ENCODE assay signal across 20 cellular contexts in genomic region chr11:17736921-17737817, GRCh38. TPM values are rescaled to one million over a fixed set of nuclear protein-coding genes. Genes with fewer than 3 reads are reported as not detected.
A peak's percentile ranks its signal among the peaks of the same experiment; 100 is the strongest.
DNase-seq lines count a peak whose midpoint lies in the region; ATAC-seq and TF ChIP-seq lines count a peak whose summit lies in the region.
"Had no signal": no experiment of that assay in that cellular context is flagged by ENCODE, and none has a peak within 500 bp of the region (broad histone marks: within the 10 kb centered on the region; RNA-seq: fewer than 3 reads in every experiment).

No MANE protein-coding gene starts in this region.

- no peaks in the 10 kb centered on the region; the same call in 2 of the 3 replicates for H3K36me3 Mint-ChIP-seq in GM23338 (ENCODE audit: low read depth)
- H3K36me3 Mint-ChIP-seq in activated T-helper 1 cell treated with anti-CD3 and anti-CD28 coated beads, Interleukin-12 subunit alpha, Interleukin-12 subunit beta, Interleukin-2, Interleukin-4 antibody, amounts not matched to agents 30 ng/mL and 10 ng/mL and 1 ng/mL, durations not matched to agents 14 hours and 24 hours and 36 hours (ENCODE audit: low read depth) = no peaks in the 10 kb centered on the region
- H3K36me3 Mint-ChIP-seq: WTC11 had no signal

- peaks cover 15% of the 10 kb centered on the region for H3K4me1 Mint-ChIP-seq in GM23338
- no peaks in the 10 kb centered on the region for H3K4me1 Mint-ChIP-seq in activated T-helper 1 cell treated with anti-CD3 and anti-CD28 coated beads, Interleukin-12 subunit alpha, Interleukin-12 subunit beta, Interleukin-2, Interleukin-4 antibody, amounts not matched to agents 30 ng/mL and 10 ng/mL and 1 ng/mL, durations not matched to agents 14 hours and 24 hours and 36 hours (ENCODE audit: low read depth)

- ATAC-seq in GM23338 (no peak), RWPE2 (ENCODE audit: low read depth) (no peak)
- ATAC-seq: activated naive CD8-positive, alpha-beta T cell treated with anti-CD3 and anti-CD28 coated beads, Interleukin-2, amount 50 U/mL, for 24 hours; activated T-cell treated with anti-CD3 and anti-CD28 coated beads, Interleukin-2, amount 50 U/mL, for 72 hours; left lobe of liver; WTC11 had no signal

- H3K27ac ChIP-seq in GM23338 (ENCODE audit: low read depth) (no peak overlapping the region), RWPE2 (ENCODE audit: poor library complexity, severe bottlenecking) (no peak overlapping the region), dorsolateral prefrontal cortex (peak overlapping the region in 50 of 59 donors; percentile 2 to 96 (median 80)), osteoblast (ENCODE audit: low read depth, low read length) (no peak overlapping the region)
- H3K27ac ChIP-seq: esophagus squamous epithelium, RWPE1, tibial nerve had no signal

- H3K4me2 ChIP-seq in GM23338 = no peak overlapping the region
- no peak overlapping the region for H3K4me2 ChIP-seq in osteoblast (ENCODE audit: insufficient read depth, low read length)

- H3K27me3 ChIP-seq in GM23338 (ENCODE audit: insufficient read depth) = peaks cover 73% of the 10 kb centered on the region
- peaks cover 50% of the 10 kb centered on the region for H3K27me3 ChIP-seq in RWPE2 (ENCODE audit: insufficient read depth, poor library complexity, severe bottlenecking)
- peaks cover 0 to 49% (median 19%) of the 10 kb centered on the region in 45 donors for H3K27me3 ChIP-seq in dorsolateral prefrontal cortex
- H3K27me3 ChIP-seq in osteoblast (ENCODE audit: insufficient read depth, low read length) = peaks cover 74% of the 10 kb centered on the region

- DNase-seq in GM23338 (ENCODE audit: low spot score) (no peak), RWPE2 (ENCODE audit: low spot score) (peak; percentile 27), dorsolateral prefrontal cortex (peak in 3 of 10 donors; percentile 20 to 34 (median 24)), osteoblast (ENCODE audit: insufficient read length, low spot score, missing footprints) (peak; percentile 76), NCI-H1105 treated with DMSO at 0.1 percent for 48 hours (lab: John Stamatoyannopoulos, UW) (no peak), NCI-H2029 (lab: John Stamatoyannopoulos, UW) (no peak)
- no peak for DNase-seq in activated T-helper 1 cell treated with anti-CD3 and anti-CD28 coated beads, Interleukin-12 subunit alpha, Interleukin-12 subunit beta, Interleukin-2, Interleukin-4 antibody, amounts not matched to agents 30 ng/mL and 10 ng/mL and 1 ng/mL, durations not matched to agents 14 hours and 24 hours and 36 hours (ENCODE audit: low spot score)
- DNase-seq: activated naive CD8-positive, alpha-beta T cell treated with anti-CD3 and anti-CD28 coated beads, Interleukin-2, amount 50 U/mL, for 24 hours; activated T-cell treated with anti-CD3 and anti-CD28 coated beads, Interleukin-2, amount 50 U/mL, for 72 hours; DMS79 treated with DMSO at 0.1 percent for 48 hours; effector CD8-positive, alpha-beta T cell; esophagus squamous epithelium; HFFc6; NCI-H187 treated with DMSO at 0.1 percent for 48 hours; stimulated activated naive CD4-positive, alpha-beta T cell treated with Interleukin-2 at 50 U/mL for 16 hours had no signal

- H3K9me3 ChIP-seq in RWPE2 (ENCODE audit: severe bottlenecking) (no peaks in the 10 kb centered on the region), osteoblast (ENCODE audit: low read depth, low read length) (no peaks in the 10 kb centered on the region)
- H3K9me3 ChIP-seq: esophagus squamous epithelium, tibial nerve had no signal

- H3K4me1 ChIP-seq in GM23338 (ENCODE audit: insufficient read depth) = peaks cover 15% of the 10 kb centered on the region
- H3K4me1 ChIP-seq in RWPE2 (ENCODE audit: insufficient read depth, poor library complexity, severe bottlenecking) = no peaks in the 10 kb centered on the region
- peaks cover 4% of the 10 kb centered on the region for H3K4me1 ChIP-seq in osteoblast (ENCODE audit: insufficient read depth, low read length)

- H4K20me1 ChIP-seq in GM23338 (replicated peaks; ENCODE audit: insufficient read depth) (peaks cover 7% of the 10 kb centered on the region; the same call in 1 of the 2 replicates), osteoblast (ENCODE audit: insufficient read depth, low read length) (peaks cover 3% of the 10 kb centered on the region)

- H3F3A ChIP-seq in GM23338 (replicated peaks; ENCODE audit: low read depth) = no peaks in the 10 kb centered on the region

- H3K36me3 ChIP-seq in GM23338 (ENCODE audit: insufficient read depth) = no peaks in the 10 kb centered on the region; the same call in 1 of the 2 replicates
- H3K36me3 ChIP-seq in RWPE2 (ENCODE audit: low read depth) = no peaks in the 10 kb centered on the region
- no peaks in the 10 kb centered on the region for H3K36me3 ChIP-seq in osteoblast (ENCODE audit: insufficient read depth, low read length)
- H3K36me3 ChIP-seq: esophagus squamous epithelium, tibial nerve had no signal

- no peak overlapping the region for H3K27ac Mint-ChIP-seq in GM23338
- H3K27ac Mint-ChIP-seq in activated T-helper 1 cell treated with anti-CD3 and anti-CD28 coated beads, Interleukin-12 subunit alpha, Interleukin-12 subunit beta, Interleukin-2, Interleukin-4 antibody, amounts not matched to agents 30 ng/mL and 10 ng/mL and 1 ng/mL, durations not matched to agents 14 hours and 24 hours and 36 hours = no peak overlapping the region
- H3K27ac Mint-ChIP-seq: activated naive CD8-positive, alpha-beta T cell treated with anti-CD3 and anti-CD28 coated beads, Interleukin-2, amount 50 U/mL, for 24 hours; activated T-cell treated with anti-CD3 and anti-CD28 coated beads, Interleukin-2, amount 50 U/mL, for 72 hours; HFFc6; WTC11 had no signal

- H3K79me2 ChIP-seq in GM23338 (replicated peaks; ENCODE audit: insufficient read depth) (no peaks in the 10 kb centered on the region), osteoblast (ENCODE audit: insufficient read depth, low read length) (no peaks in the 10 kb centered on the region)

- intact Hi-C loops in dorsolateral prefrontal cortex (cut with DNase I) = loop anchor here (10.0 kb wide), 2 partner anchors 98 to 352 kb away; partner anchors contain the start of gene KCNJ11 (in 1 of the 2)
- intact Hi-C loops in activated T-helper 1 cell treated with anti-CD3 and anti-CD28 coated beads, Interleukin-12 subunit alpha, Interleukin-12 subunit beta, Interleukin-2, Interleukin-4 antibody, amounts not matched to agents 30 ng/mL and 10 ng/mL and 1 ng/mL, durations not matched to agents 14 hours and 24 hours and 36 hours (cut with micrococcal nuclease) = no loop called here

- H3K4me3 ChIP-seq in GM23338 = no peak overlapping the region
- H3K4me3 ChIP-seq in RWPE2 (ENCODE audit: severe bottlenecking) = no peak overlapping the region
- H3K4me3 ChIP-seq in dorsolateral prefrontal cortex = peak overlapping the region in 58 of 59 donors; percentile 15 to 77 (median 62)
- no peak overlapping the region for H3K4me3 ChIP-seq in osteoblast (ENCODE audit: insufficient read depth, low read length)
- H3K4me3 ChIP-seq: esophagus squamous epithelium, tibial nerve had no signal

- TF ChIP-seq CTCF in GM23338 (conservative IDR thresholded peaks at IDR 0.05; ENCODE audit: low read depth in 2 of 2) (no peak), RWPE2 (IDR thresholded peaks at IDR 0.05; ENCODE audit: poor library complexity, severe bottlenecking) (no peak), dorsolateral prefrontal cortex (IDR thresholded peaks at IDR 0.05 in 54 of 56, conservative IDR thresholded peaks at IDR 0.05 in 2 of 56; ENCODE audit: low read depth in 1 of 56, partially characterized antibody in 56 of 56) (no peak), osteoblast (IDR thresholded peaks at IDR 0.05; ENCODE audit: extremely low read depth, low read depth, low read length) (no peak)

- peaks cover 7% of the 10 kb centered on the region for H3K9me3 Mint-ChIP-seq in GM23338
- no peaks in the 10 kb centered on the region for H3K9me3 Mint-ChIP-seq in activated T-helper 1 cell treated with anti-CD3 and anti-CD28 coated beads, Interleukin-12 subunit alpha, Interleukin-12 subunit beta, Interleukin-2, Interleukin-4 antibody, amounts not matched to agents 30 ng/mL and 10 ng/mL and 1 ng/mL, durations not matched to agents 14 hours and 24 hours and 36 hours
- H3K9me3 Mint-ChIP-seq: activated naive CD8-positive, alpha-beta T cell treated with anti-CD3 and anti-CD28 coated beads, Interleukin-2, amount 50 U/mL, for 24 hours; activated T-cell treated with anti-CD3 and anti-CD28 coated beads, Interleukin-2, amount 50 U/mL, for 72 hours; HFFc6; WTC11 had no signal

- no peaks in the 10 kb centered on the region for H3K9me2 ChIP-seq in GM23338 (ENCODE audit: insufficient read depth)

- no peak overlapping the region for H2AFZ ChIP-seq in GM23338
- H2AFZ ChIP-seq in osteoblast (ENCODE audit: low read length) = no peak overlapping the region

- H3K27me3 Mint-ChIP-seq in GM23338 (ENCODE audit: insufficient read depth, low read depth, poor library complexity) = peaks cover 57% of the 10 kb centered on the region
- H3K27me3 Mint-ChIP-seq in activated T-helper 1 cell treated with anti-CD3 and anti-CD28 coated beads, Interleukin-12 subunit alpha, Interleukin-12 subunit beta, Interleukin-2, Interleukin-4 antibody, amounts not matched to agents 30 ng/mL and 10 ng/mL and 1 ng/mL, durations not matched to agents 14 hours and 24 hours and 36 hours (ENCODE audit: insufficient read depth) = peaks cover 45% of the 10 kb centered on the region

- H3K4me3 Mint-ChIP-seq in GM23338 = peak overlapping the region; percentile 10; the same call in 1 of the 3 replicates
- no peak overlapping the region for H3K4me3 Mint-ChIP-seq in activated T-helper 1 cell treated with anti-CD3 and anti-CD28 coated beads, Interleukin-12 subunit alpha, Interleukin-12 subunit beta, Interleukin-2, Interleukin-4 antibody, amounts not matched to agents 30 ng/mL and 10 ng/mL and 1 ng/mL, durations not matched to agents 14 hours and 24 hours and 36 hours
- H3K4me3 Mint-ChIP-seq: activated naive CD8-positive, alpha-beta T cell treated with anti-CD3 and anti-CD28 coated beads, Interleukin-2, amount 50 U/mL, for 24 hours; activated T-cell treated with anti-CD3 and anti-CD28 coated beads, Interleukin-2, amount 50 U/mL, for 72 hours; HFFc6 had no signal

RNA-seq across cellular contexts. Expression of gene KCNC1, which starts 2.6 kb away (rescaled TPM):
- total RNA-seq in GM23338 (2014; rRNA removed; shearing (Covaris generic)) = not detected in 2 replicates
- polyA plus RNA-seq in GM23338 (2016; fragmentation: Nextera tagmentation; extraction: Ambion mirVana) = 0.11 and 0.17 TPM in 2 replicates
- total RNA-seq in dorsolateral prefrontal cortex (100 to 1,000 TPM in 77 of 120 experiments, 10 to 100 TPM in 43; 28.2 to 194 (median 105) TPM), osteoblast (under 0.01 TPM in 1 of 2 replicates, not detected in the other)
- total RNA-seq in activated T-helper 1 cell treated with anti-CD3 and anti-CD28 coated beads, Interleukin-12 subunit alpha, Interleukin-12 subunit beta, Interleukin-2, Interleukin-4 antibody, amounts not matched to agents 30 ng/mL and 10 ng/mL and 1 ng/mL, durations not matched to agents 14 hours and 24 hours and 36 hours = not detected in 2 replicates
- total RNA-seq: activated CD8-positive, alpha-beta memory T cell treated with anti-CD3 and anti-CD28 coated beads for 36 hours; activated T-cell treated with anti-CD3 and anti-CD28 coated beads, Interleukin-2, amount 50 U/mL, for 72 hours; esophagus squamous epithelium; HFFc6; left lobe of liver; tibial nerve had no signal

RNA-seq across cellular contexts. Expression of gene MYOD1, which starts 17.8 kb away (rescaled TPM):
- total RNA-seq in GM23338 (2014; rRNA removed; shearing (Covaris generic)) = not detected in 2 replicates
- not detected in 2 replicates for polyA plus RNA-seq in GM23338 (2016; fragmentation: Nextera tagmentation; extraction: Ambion mirVana)
- total RNA-seq in dorsolateral prefrontal cortex (under 1 TPM in 13 of 120 experiments, not detected in 107; 0.25 to 0.69 (median 0.31) TPM), osteoblast (not detected in 2 replicates)
- not detected in 2 replicates for total RNA-seq in activated T-helper 1 cell treated with anti-CD3 and anti-CD28 coated beads, Interleukin-12 subunit alpha, Interleukin-12 subunit beta, Interleukin-2, Interleukin-4 antibody, amounts not matched to agents 30 ng/mL and 10 ng/mL and 1 ng/mL, durations not matched to agents 14 hours and 24 hours and 36 hours
- total RNA-seq: activated CD8-positive, alpha-beta memory T cell treated with anti-CD3 and anti-CD28 coated beads for 36 hours; activated T-cell treated with anti-CD3 and anti-CD28 coated beads, Interleukin-2, amount 50 U/mL, for 72 hours; esophagus squamous epithelium; HFFc6; left lobe of liver; tibial nerve; WTC11 had no signal

Comparison
In these comparisons a context has a peak if more than half of its experiments do, and no peak if none do; other contexts are left out.
1. DNase-seq: peak in RWPE2 (single experiment) and osteoblast (single experiment); none in GM23338 (single experiment), activated T-helper 1 cell treated with anti-CD3 and anti-CD28 coated beads, Interleukin-12 subunit alpha, Interleukin-12 subunit beta, Interleukin-2, Interleukin-4 antibody, amounts not matched to agents 30 ng/mL and 10 ng/mL and 1 ng/mL, durations not matched to agents 14 hours and 24 hours and 36 hours (single experiment), NCI-H1105 treated with DMSO at 0.1 percent for 48 hours (single experiment) and NCI-H2029 (single experiment).
2. H3K27ac ChIP-seq: peak in dorsolateral prefrontal cortex (50 of 59); none in GM23338 (single experiment), RWPE2 (single experiment) and osteoblast (single experiment).
3. H3K4me3 ChIP-seq: peak in dorsolateral prefrontal cortex (58 of 59); none in GM23338 (single experiment), RWPE2 (single experiment) and osteoblast (single experiment).
4. RNA of gene KCNC1, which starts 2.6 kb away (total RNA-seq): 28.2 to 194 TPM in dorsolateral prefrontal cortex; not detected in GM23338, under 0.01 TPM in osteoblast and not detected in activated T-helper 1 cell treated with anti-CD3 and anti-CD28 coated beads, Interleukin-12 subunit alpha, Interleukin-12 subunit beta, Interleukin-2, Interleukin-4 antibody, amounts not matched to agents 30 ng/mL and 10 ng/mL and 1 ng/mL, durations not matched to agents 14 hours and 24 hours and 36 hours; every median in the first group is over 10 times any median in the second.